14 cellular contexts compared by ENCODE assay signal in genomic region chr17:75267403-75268232, GRCh38. TPM values are rescaled to one million over a fixed set of nuclear protein-coding genes. Genes with fewer than 3 reads are reported as not detected.
DNase-seq lines count a peak whose midpoint lies in the region; ATAC-seq and TF ChIP-seq lines count a peak whose summit lies in the region.
"Had no signal": no experiment of that assay in that cellular context is flagged by ENCODE, and none has a peak within 500 bp of the region (broad histone marks: within the 10 kb centered on the region; RNA-seq: fewer than 3 reads in every experiment).

No MANE protein-coding gene starts in this region.

- ATAC-seq in HG03045 (IDR thresholded peaks at IDR 0.05; ENCODE audit: unreplicated experiment), result no peak
- no peak for ATAC-seq in HG02852 (IDR thresholded peaks at IDR 0.05; ENCODE audit: unreplicated experiment)
- ATAC-seq: lower lobe of right lung; stimulated activated naive CD8-positive, alpha-beta T cell treated with anti-CD3 and anti-CD28 coated beads, Interleukin-15, amount 100 ng/mL, for 72 hours had no signal

- H3K36me3 ChIP-seq in H7 (replicated peaks; ENCODE audit: control insufficient read depth, insufficient read depth, low read length) (peaks cover 23% of the 10 kb centered on the region), iPS-20b (ENCODE audit: insufficient read depth, low read depth, low read length) (peaks cover 45% of the 10 kb centered on the region)

- no peaks in the 10 kb centered on the region for H3K4me1 ChIP-seq in iPS-20b (ENCODE audit: insufficient read depth, low read length)

- H3K27ac ChIP-seq in iPS-20b (ENCODE audit: low read length), result no peak overlapping the region
- H3K27ac ChIP-seq: lower lobe of right lung, VCaP had no signal

- H3K9ac ChIP-seq in iPS-20b (ENCODE audit: low read depth, low read length), result peak overlapping the region; percentile 28; the same call in 1 of the 2 replicates

- H3K27me3 ChIP-seq in H7 (ENCODE audit: control insufficient read depth, insufficient read depth, low read length) (peaks cover 4% of the 10 kb centered on the region; the same call in 1 of the 2 replicates), iPS-20b (ENCODE audit: insufficient read depth, low read length) (no peaks in the 10 kb centered on the region; the same call in 1 of the 2 replicates)

- DNase-seq in COLO668 (lab: John Stamatoyannopoulos, UW; ENCODE audit: unreplicated experiment) (peak; percentile 60), H7 (peak; percentile 89), SW480 (ENCODE audit: low spot score) (no peak), NCI-H1930 (lab: John Stamatoyannopoulos, UW) (no peak)
- DNase-seq: activated naive CD4-positive, alpha-beta T cell treated with Interleukin-2 at 50 U/mL for 16 hours; DMS79; NCI-H1436; stimulated activated naive CD8-positive, alpha-beta T cell treated with anti-CD3 and anti-CD28 coated beads, Interleukin-15, amount 100 ng/mL, for 72 hours had no signal

- no peaks in the 10 kb centered on the region for H3K9me3 ChIP-seq in iPS-20b (ENCODE audit: insufficient read depth, low read depth, low read length)
- H3K9me3 ChIP-seq: lower lobe of right lung had no signal

- no peak overlapping the region for H3K4me3 ChIP-seq in H7 (ENCODE audit: insufficient read depth, low read depth, low read length)
- no peak overlapping the region for H3K4me3 ChIP-seq in iPS-20b (ENCODE audit: low read length)
- H3K4me3 ChIP-seq: lower lobe of right lung had no signal

TF ChIP-seq in PFSK-1, 5 proteins besides CTCF, POLR2A, EP300 and RAD21:
- TF ChIP-seq SIN3A (IDR thresholded peaks at IDR 0.05; ENCODE audit: borderline replicate concordance, insufficient read depth, low read length) (no peak), TAF1 (IDR thresholded peaks at IDR 0.05; ENCODE audit: borderline replicate concordance, insufficient read depth, low read length) (no peak), FOXP2 (optimal IDR thresholded peaks at IDR 0.05; ENCODE audit: borderline replicate concordance, extremely low read depth, extremely low read length, insufficient read depth) (peak; percentile 20), POLR2AphosphoS5 (IDR thresholded peaks at IDR 0.05; ENCODE audit: low read depth, low read length) (no peak; the same call in 1 of the 2 replicates)

RNA-seq across cellular contexts. Expression of gene MIF4GD, which starts 3.4 kb away (rescaled TPM):
- total RNA-seq in H7 (2014; rRNA removed; shearing (Covaris generic)), result 28.0 TPM in 2 replicates
- 31.3 TPM for polyA plus RNA-seq in PFSK-1 (2012; ENCODE audit: insufficient read length, low read depth)

RNA-seq across cellular contexts. Expression of gene MRPS7, which starts 5.9 kb away (rescaled TPM):
- total RNA-seq in H7 (2014; rRNA removed; shearing (Covaris generic)), result 128 and 166 TPM in 2 replicates
- polyA plus RNA-seq in PFSK-1 (2012; ENCODE audit: insufficient read length, low read depth), result 115 TPM

RNA-seq across cellular contexts. Expression of gene GGA3, which starts 6.2 kb away (rescaled TPM):
- 30.8 and 34.8 TPM in 2 replicates for total RNA-seq in H7 (2014; rRNA removed; shearing (Covaris generic))
- polyA plus RNA-seq in PFSK-1 (2012; ENCODE audit: insufficient read length, low read depth), result 56.9 TPM

RNA-seq across cellular contexts. Expression of gene SLC25A19, which starts 21.6 kb away (rescaled TPM):
- 25.7 and 31.0 TPM in 2 replicates for total RNA-seq in H7 (2014; rRNA removed; shearing (Covaris generic))
- polyA plus RNA-seq in PFSK-1 (2012; ENCODE audit: insufficient read length, low read depth), result 42.6 TPM

Comparison
In these comparisons a context has a peak if more than half of its experiments do, and no peak if none do; other contexts are left out.
1. DNase-seq: peak in COLO668 (single experiment) and H7 (single experiment); none in SW480 (single experiment) and NCI-H1930 (0 of 2).